4 cellular contexts compared by ENCODE assay signal in the genomic region with DNA sequence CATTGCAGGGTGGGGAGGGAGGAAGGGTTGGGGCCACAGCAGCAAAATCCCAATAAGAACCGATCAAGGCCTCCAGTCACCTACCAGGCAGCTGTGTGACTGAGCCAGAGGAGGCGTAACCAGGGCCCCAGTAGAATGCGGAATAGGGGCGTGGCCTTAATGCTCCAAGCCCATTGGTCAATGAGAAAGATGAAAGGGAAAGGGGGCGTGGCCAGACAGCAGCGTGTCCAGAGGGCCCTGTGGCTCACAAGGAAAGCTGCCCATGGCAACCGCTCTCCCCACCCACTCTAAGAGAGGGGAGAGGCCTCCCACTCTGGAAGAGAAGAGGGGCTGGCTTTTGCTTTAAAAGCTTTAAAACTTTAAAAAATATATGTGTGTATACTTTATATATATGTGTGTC. TPM values are rescaled to one million over a fixed set of nuclear protein-coding genes. Genes with fewer than 3 reads are reported as not detected.
"Had no signal": no experiment of that assay in that cellular context is flagged by ENCODE, and none has a peak within 500 bp of the region (broad histone marks: within the 10 kb centered on the region; RNA-seq: fewer than 3 reads in every experiment).

A gene with protein sequence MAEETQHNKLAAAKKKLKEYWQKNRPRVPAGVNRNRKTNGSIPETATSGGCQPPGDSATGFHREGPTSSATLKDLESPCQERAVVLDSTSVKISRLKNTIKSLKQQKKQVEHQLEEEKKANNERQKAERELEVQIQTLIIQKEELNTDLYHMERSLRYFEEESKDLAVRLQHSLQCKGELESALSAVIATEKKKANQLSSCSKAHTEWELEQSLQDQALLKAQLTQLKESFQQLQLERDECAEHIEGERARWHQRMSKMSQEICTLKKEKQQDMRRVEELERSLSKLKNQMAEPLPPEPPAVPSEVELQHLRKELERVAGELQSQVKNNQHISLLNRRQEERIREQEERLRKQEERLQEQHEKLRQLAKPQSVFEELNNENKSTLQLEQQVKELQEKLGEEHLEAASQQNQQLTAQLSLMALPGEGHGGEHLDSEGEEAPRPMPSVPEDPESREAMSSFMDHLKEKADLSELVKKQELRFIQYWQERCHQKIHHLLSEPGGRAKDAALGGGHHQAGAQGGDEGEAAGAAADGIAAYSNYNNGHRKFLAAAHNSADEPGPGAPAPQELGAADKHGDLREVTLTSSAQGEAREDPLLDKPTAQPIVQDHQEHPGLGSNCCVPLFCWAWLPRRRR (minus strand): TSS at position 101 of the 400 bp plus-strand sequence. CDS start 98 bp downstream, at position 3.

RNA-seq across cellular contexts. Expression of the gene that starts here (rescaled TPM):
- total RNA-seq: neural crest cell, occipital lobe, progenitor cell of endocrine pancreas, right atrium auricular region had no signal
